17 cellular contexts compared by ENCODE assay signal in the genomic region with DNA sequence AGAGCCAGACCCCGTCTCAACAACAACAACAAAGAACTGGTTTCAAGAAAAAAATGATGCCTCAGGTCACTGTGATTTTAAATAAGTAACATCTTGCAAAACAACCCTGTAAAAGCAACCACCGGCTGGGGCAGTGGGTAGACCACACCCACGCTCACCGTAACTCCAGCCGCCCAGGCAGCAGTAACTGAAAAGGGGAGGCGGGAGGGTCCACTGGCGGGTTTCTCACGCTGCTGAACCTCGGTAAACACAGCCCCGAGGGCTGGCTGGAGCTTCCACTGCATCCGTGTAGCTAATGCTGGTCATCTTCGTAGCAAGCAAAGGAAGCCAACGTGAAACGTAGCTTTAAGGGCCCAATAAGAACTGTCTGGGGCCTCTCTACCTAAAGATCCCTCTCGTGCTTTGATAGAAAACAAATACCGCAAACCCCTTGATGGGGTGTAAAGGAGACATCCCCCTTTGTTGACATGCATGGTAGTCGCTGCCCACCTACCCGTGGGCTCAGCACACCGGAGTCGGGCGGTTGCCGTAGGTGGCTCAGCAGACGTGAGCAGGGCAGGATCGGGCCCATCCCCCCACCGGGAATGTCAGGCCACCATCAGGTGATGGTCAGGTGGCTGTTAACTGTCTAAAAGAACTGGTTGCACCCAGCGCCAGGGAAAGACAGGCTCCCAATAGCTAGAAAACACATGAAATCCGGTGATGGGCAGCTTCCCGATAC. TPM values are rescaled to one million over a fixed set of nuclear protein-coding genes. Genes with fewer than 3 reads are reported as not detected.
"Had no signal": no experiment of that assay in that cellular context is flagged by ENCODE, and none has a peak within 500 bp of the region (broad histone marks: within the 10 kb centered on the region; RNA-seq: fewer than 3 reads in every experiment).

No MANE protein-coding gene starts in this region.

- H3K27ac Mint-ChIP-seq: activated naive CD4-positive, alpha-beta T cell treated with anti-CD3 and anti-CD28 coated beads, Interleukin-2, amount 50 U/mL, for 72 hours; brain had no signal

- DNase-seq: activated CD4-positive, alpha-beta T cell treated with anti-CD3 and anti-CD28 coated beads, Interleukin-2, amount 50 U/mL, for 1 hour; activated T-cell treated with anti-CD3 and anti-CD28 coated beads, Interleukin-2, amount 50 U/mL, for 1 hour; amniotic stem cell; cerebellar nuclear complex; dermis blood vessel endothelial cell; head of caudate nucleus; islet precursor cell; midbrain; stimulated activated CD4-positive, alpha-beta T cell treated with anti-CD3 and anti-CD28 coated beads, Interleukin-12 subunit alpha, Interleukin-12 subunit beta, amount 100 ng/mL, for 4 hours; stimulated activated naive CD4-positive, alpha-beta T cell; T-helper 2 cell had no signal

- H3K4me3 ChIP-seq: esophagus muscularis mucosa, prostate gland had no signal

- H3K27me3 ChIP-seq: esophagus muscularis mucosa had no signal

- ATAC-seq: activated naive CD4-positive, alpha-beta T cell treated with anti-CD3 and anti-CD28 coated beads, Interleukin-2, amount 50 U/mL, for 72 hours; sciatic nerve had no signal

- H3K27ac ChIP-seq: esophagus muscularis mucosa, prostate gland had no signal

- H3K9me3 ChIP-seq: prostate gland had no signal

- H3K4me1 ChIP-seq: prostate gland had no signal

RNA-seq across cellular contexts. Expression of gene RNF223, which starts 37.6 kb away (rescaled TPM):
- total RNA-seq: activated naive CD4-positive, alpha-beta T cell treated with anti-CD3 and anti-CD28 coated beads, Interleukin-2, amount 50 U/mL, for 72 hours; dermis blood vessel endothelial cell; esophagus muscularis mucosa; fibroblast of villous mesenchyme; sciatic nerve had no signal
